In genomic region chr12:56514014-56514318, GRCh38 we compare ENCODE assay signal across 12 cellular contexts. TPM values are rescaled to one million over a fixed set of nuclear protein-coding genes. Genes with fewer than 3 reads are reported as not detected.
A peak's percentile ranks its signal among the peaks of the same experiment; 100 is the strongest.
DNase-seq lines count a peak whose midpoint lies in the region; ATAC-seq and TF ChIP-seq lines count a peak whose summit lies in the region.
"Not testable (repeated sequence)": the region's sequence is repeated elsewhere in the genome, so short reads cannot be mapped to it uniquely, and the experiment has no call there.
"Had no signal": no experiment of that assay in that cellular context is flagged by ENCODE, and none has a peak within 500 bp of the region (broad histone marks: within the 10 kb centered on the region; RNA-seq: fewer than 3 reads in every experiment).

No MANE protein-coding gene starts in this region.

- H4K20me1 ChIP-seq in GM23248 (ENCODE audit: insufficient read depth); OCI-LY3 (ENCODE audit: insufficient read depth, low read length): not testable (repeated sequence)

- not testable (repeated sequence) for H3K36me3 ChIP-seq in GM23248 (ENCODE audit: low read depth); OCI-LY3 (replicated peaks; ENCODE audit: low read depth, low read length); colonic mucosa; lower lobe of right lung

- intact Hi-C loops in colonic mucosa (cut with DNase I), result loop anchor here (2.0 kb wide), 1 partner anchor 55 kb away; no protein-coding TSS in a partner anchor
- intact Hi-C loops in left cardiac atrium (cut with DNase I), result loop anchor here in 1 of 2 donors (2.0 kb wide), 1 partner anchor 59 kb away; no protein-coding TSS in a partner anchor
- intact Hi-C loops in lower lobe of right lung (cut with DNase I); sciatic nerve (cut with DNase I): not testable (repeated sequence)

- not testable (repeated sequence) for DNase-seq in GM23248; colonic mucosa; left cardiac atrium; lower lobe of right lung; sciatic nerve (ENCODE audit: low spot score)

- H3K4me1 ChIP-seq in GM23248 (ENCODE audit: insufficient read depth) (peaks cover 11% of the 10 kb centered on the region), lower lobe of right lung (peaks cover 21% of the 10 kb centered on the region)
- H3K4me1 ChIP-seq in OCI-LY3 (ENCODE audit: low read length); colonic mucosa: not testable (repeated sequence)

- H3K9me3 ChIP-seq in GM23248 (ENCODE audit: low read depth); OCI-LY3 (ENCODE audit: insufficient read depth, low read length); colonic mucosa; lower lobe of right lung: not testable (repeated sequence)

- H3K4me3 ChIP-seq in GM23248; OCI-LY3 (ENCODE audit: low read length); colonic mucosa: not testable (repeated sequence)
- peak overlapping the region; percentile 0 for H3K4me3 ChIP-seq in lower lobe of right lung

- H2AFZ ChIP-seq in GM23248, result peak overlapping the region; percentile 40
- not testable (repeated sequence) for H2AFZ ChIP-seq in OCI-LY3 (ENCODE audit: low read depth, low read length)

- H3K79me2 ChIP-seq in GM23248 (ENCODE audit: insufficient read depth); OCI-LY3 (ENCODE audit: low read length): not testable (repeated sequence)

- ATAC-seq in SK-N-SH treated with all-trans-retinoic acid at 6 μM for 48 hours, result peak; percentile 24; the same call in 2 of the 3 replicates
- ATAC-seq in left cardiac atrium, result peak; percentile 8 to 18
- ATAC-seq in lower lobe of right lung, result peak in 1 of 2 donors; percentile 30
- ATAC-seq in sciatic nerve, result peak; percentile 40

- not testable (repeated sequence) for H3K9me2 ChIP-seq in GM23248 (ENCODE audit: insufficient read depth)

- in situ Hi-C loops in GM23248 (cut with MboI), result not testable (repeated sequence)

- not testable (repeated sequence) for H3K9ac ChIP-seq in GM23248; OCI-LY3 (ENCODE audit: low read length); colonic mucosa (ENCODE audit: low read depth in 2 of 2, low read length in 2 of 2)

- not testable (repeated sequence) for H3K4me2 ChIP-seq in GM23248 (ENCODE audit: unreplicated experiment)
- H3K4me2 ChIP-seq in OCI-LY3 (ENCODE audit: low read length), result peak overlapping the region; percentile 49

- TF ChIP-seq CTCF in OCI-LY3 (IDR thresholded peaks at IDR 0.05; ENCODE audit: low read depth, low read length); lower lobe of right lung (IDR thresholded peaks at IDR 0.05): not testable (repeated sequence)
- TF ChIP-seq CTCF in colonic mucosa (IDR thresholded peaks at IDR 0.05), result peak; percentile 13

- 52 to 55% methylated on average over 4 of the region's 4 CpGs for WGBS in GM23248 (ENCODE audit: low coverage in 1 of 2, low lambda C conversion rate in 2 of 2, missing lambda C conversion rate in 2 of 2), 2 experiments

- H3K27me3 ChIP-seq in GM23248 (replicated peaks; ENCODE audit: insufficient read depth); OCI-LY3 (ENCODE audit: low read depth, low read length); colonic mucosa; lower lobe of right lung (ENCODE audit: low read depth): not testable (repeated sequence)

- not testable (repeated sequence) for H3F3A ChIP-seq in GM23248 (ENCODE audit: insufficient read depth)

- not testable (repeated sequence) for H3K27ac ChIP-seq in GM23248; OCI-LY3 (ENCODE audit: low read length); colonic mucosa; lower lobe of right lung

RNA-seq across cellular contexts. Expression of gene RBMS2, which starts 7.7 kb away (rescaled TPM):
- total RNA-seq in GM23248 (2014; rRNA removed; shearing (Covaris generic)), result 23.8 and 28.7 TPM in 2 replicates
- polyA plus RNA-seq in GM23248 (2016; fragmentation: Nextera tagmentation; extraction: Ambion mirVana), result 20.9 and 28.7 TPM in 2 replicates
- 10 to 100 TPM; 16.8 to 42.7 TPM for total RNA-seq in colonic mucosa
- total RNA-seq in left cardiac atrium, result 10 to 100 TPM; 32.6 to 40.7 TPM
- total RNA-seq in lower lobe of right lung, result 129 TPM
- 90.6 TPM for total RNA-seq in sciatic nerve

RNA-seq across cellular contexts. Expression of gene GLS2, which starts 26.0 kb away (rescaled TPM):
- total RNA-seq in GM23248 (2014; rRNA removed; shearing (Covaris generic)), result not detected in 2 replicates
- polyA plus RNA-seq in GM23248 (2016; fragmentation: Nextera tagmentation; extraction: Ambion mirVana), result 0.20 TPM in 1 of 2 replicates, not detected in the other
- total RNA-seq in colonic mucosa (1 to 10 TPM; 1.7 to 3.0 TPM), left cardiac atrium (under 1 TPM; 0.35 to 0.42 TPM), lower lobe of right lung (4.8 TPM), sciatic nerve (0.98 TPM)
- total RNA-seq: A673, SJCRH30 had no signal

RNA-seq across cellular contexts. Expression of gene SPRYD4, which starts 45.6 kb away (rescaled TPM):
- total RNA-seq in GM23248 (2014; rRNA removed; shearing (Covaris generic)), result 1.8 TPM in 2 replicates
- 1.6 TPM in 2 replicates for polyA plus RNA-seq in GM23248 (2016; fragmentation: Nextera tagmentation; extraction: Ambion mirVana)
- total RNA-seq in colonic mucosa (1 to 10 TPM; 4.0 to 4.2 TPM), left cardiac atrium (1 to 10 TPM; 2.3 to 3.2 TPM), lower lobe of right lung (3.1 TPM), sciatic nerve (2.9 TPM)

RNA-seq across cellular contexts. Expression of gene MIP, which starts 59.5 kb away (rescaled TPM):
- total RNA-seq in GM23248 (2014; rRNA removed; shearing (Covaris generic)), result not detected in 2 replicates
- not detected in 2 replicates for polyA plus RNA-seq in GM23248 (2016; fragmentation: Nextera tagmentation; extraction: Ambion mirVana)
- total RNA-seq in colonic mucosa, result not detected
- total RNA-seq in left cardiac atrium, result under 1 TPM in 1 of 2 donors, not detected in 1; 0.50 TPM
- not detected for total RNA-seq in lower lobe of right lung
- total RNA-seq in sciatic nerve, result not detected
- total RNA-seq: A673; Caco-2; CD4-positive, alpha-beta memory T cell; H7; SJCRH30 had no signal
